In genomic region chr13:44157614-44158013, GRCh38 we compare ENCODE assay signal across 15 cellular contexts.
"Had no signal": no experiment of that assay in that cellular context is flagged by ENCODE, and none has a peak within 500 bp of the region (broad histone marks: within the 10 kb centered on the region; RNA-seq: fewer than 3 reads in every experiment).

No MANE protein-coding gene starts in this region.

- H3K9me3 ChIP-seq: colonic mucosa, left lung, mucosa of descending colon, upper lobe of left lung had no signal

- H3K36me3 ChIP-seq: cardiac muscle cell, colonic mucosa, left lung, upper lobe of left lung had no signal

- H3K4me3 ChIP-seq: cardiac muscle cell, colonic mucosa, left lung, mucosa of descending colon, skin epidermis, upper lobe of left lung had no signal

- H3K27ac ChIP-seq: cardiac muscle cell, colonic mucosa, left lung, VCaP had no signal

- H3K27me3 ChIP-seq: cardiac muscle cell, colonic mucosa, left lung, upper lobe of left lung had no signal

- H3K4me1 ChIP-seq: left lung had no signal

- DNase-seq: activated CD4-positive, alpha-beta T cell treated with anti-CD3 and anti-CD28 coated beads for 36 hours; activated CD8-positive, alpha-beta memory T cell treated with anti-CD3 and anti-CD28 coated beads, Interleukin-2, amount 50 U/mL, for 4 hours; activated CD8-positive, alpha-beta T cell treated with anti-CD3 and anti-CD28 coated beads for 36 hours; activated naive CD4-positive, alpha-beta T cell; colonic mucosa; effector CD8-positive, alpha-beta T cell; left lung; mucosa of descending colon; occipital lobe; T-cell; T1000; upper lobe of left lung had no signal
